In the genomic region with DNA sequence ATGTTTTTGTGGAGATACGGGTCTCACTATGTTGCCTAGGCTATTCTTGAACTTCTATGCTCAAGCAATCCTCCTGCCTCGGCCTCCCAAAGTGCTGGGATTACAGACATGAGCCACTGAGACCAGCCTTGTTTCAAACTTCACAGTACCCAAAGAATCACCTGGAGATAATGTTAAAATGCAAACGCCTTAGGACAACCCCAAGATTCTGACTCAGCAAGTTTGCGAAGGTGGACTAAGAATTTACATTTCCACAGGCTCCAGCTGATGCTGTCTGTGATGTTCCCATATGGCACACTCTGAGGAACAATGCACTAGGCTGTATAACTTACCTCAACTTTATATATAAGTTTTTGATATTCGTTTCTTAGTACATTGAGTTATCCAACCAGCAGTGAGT, we compare ENCODE assay signal across 3 cellular contexts.
A peak's percentile ranks its signal among the peaks of the same experiment; 100 is the strongest.
TF ChIP-seq lines count a peak whose summit lies in the region.

No MANE protein-coding gene starts in this region.

TF ChIP-seq in IMR-90, 13 proteins besides CTCF, POLR2A, EP300 and RAD21:
- TF ChIP-seq MAFK (IDR thresholded peaks at IDR 0.05; ENCODE audit: low read depth, low read length) (peak; percentile 31; the same call in 1 of the 2 replicates), NFE2L2 (IDR thresholded peaks at IDR 0.05; ENCODE audit: low read depth, low read length) (no peak), MAZ (IDR thresholded peaks at IDR 0.05; ENCODE audit: borderline replicate concordance, low read depth, low read length) (no peak), SMC3 (IDR thresholded peaks at IDR 0.05; ENCODE audit: low read depth, low read length) (no peak)

TF ChIP-seq in H1, 55 proteins besides CTCF, POLR2A, EP300 and RAD21:
- TF ChIP-seq CHD2 (IDR thresholded peaks at IDR 0.05; ENCODE audit: low read length) = no peak
- peak; percentile 51; the same call in 1 of the 2 replicates for TF ChIP-seq MAFK (IDR thresholded peaks at IDR 0.05; ENCODE audit: low read depth, low read length)
- TF ChIP-seq BACH1 (IDR thresholded peaks at IDR 0.05; ENCODE audit: low read length) = peak; percentile 46; the same call in 1 of the 2 replicates

TF ChIP-seq in SK-N-SH treated with all-trans-retinoic acid at 6 μM for 48 hours, 23 proteins besides CTCF, POLR2A, EP300 and RAD21:
- TF ChIP-seq ESRRG (CRISPR knock-in tag; IDR thresholded peaks at IDR 0.05) = no peak
